In genomic region chr16:74991593-74992403, GRCh38 we compare ENCODE assay signal across 17 cellular contexts. TPM values are rescaled to one million over a fixed set of nuclear protein-coding genes. Genes with fewer than 3 reads are reported as not detected.
DNase-seq lines count a peak whose midpoint lies in the region; FAIRE-seq and TF ChIP-seq lines count a peak whose summit lies in the region.
"Had no signal": no experiment of that assay in that cellular context is flagged by ENCODE, and none has a peak within 500 bp of the region (broad histone marks: within the 10 kb centered on the region; RNA-seq: fewer than 3 reads in every experiment).

No MANE protein-coding gene starts in this region.

- H3K36me3 ChIP-seq in breast epithelium (no peaks in the 10 kb centered on the region), mammary epithelial cell (ENCODE audit: insufficient read depth, low read length) (no peaks in the 10 kb centered on the region), left ventricle myocardium inferior (no peaks in the 10 kb centered on the region), neuron (ENCODE audit: insufficient read depth, low read length) (no peaks in the 10 kb centered on the region)

- no peak overlapping the region for H3K9ac ChIP-seq in mammary epithelial cell (ENCODE audit: insufficient read depth, low read length)

- in situ Hi-C loops in mammary epithelial cell (cut with MboI; ENCODE audit: low sequenced_read_pairs in 2 of 2), result no loop called here

- no peak for TF ChIP-seq POLR2A in breast epithelium (IDR thresholded peaks at IDR 0.05)

- H3K27ac ChIP-seq in breast epithelium (peak overlapping the region; percentile 57 to 73), mammary epithelial cell (ENCODE audit: insufficient read depth, low read depth, low read length) (no peak overlapping the region), left ventricle myocardium inferior (replicated peaks) (peak overlapping the region; percentile 78)
- H3K27ac ChIP-seq: coronary artery, foreskin keratinocyte, SK-N-MC had no signal

- no TSS peak for BruUV-seq in mammary epithelial cell (replicated peaks; lab: Mats Ljungman, UMichigan)

- DNase-seq in breast epithelium (ENCODE audit: low spot score in 2 of 2) (no peak), mammary epithelial cell (no peak), left ventricle myocardium inferior (no peak), NCI-H1930 (lab: John Stamatoyannopoulos, UW) (no peak), HTR-8/SVneo (ENCODE audit: insufficient read length, low spot score) (no peak), GM19238 (ENCODE audit: insufficient read length, low spot score) (no peak), NCI-H69 (lab: John Stamatoyannopoulos, UW) (no peak)
- DNase-seq: activated CD4-positive, alpha-beta T cell treated with anti-CD3 and anti-CD28 coated beads, Interleukin-2, amount 50 U/mL, for 1 hour; activated naive CD4-positive, alpha-beta T cell treated with anti-CD3 and anti-CD28 coated beads, Interleukin-2, amount 10 ng/mL, durations not matched to agents 7 days and 5 days; foreskin keratinocyte; GOT3; NCI-H1436; NCI-H524 treated with DMSO at 0.1 percent for 48 hours had no signal

- H3K4me3 ChIP-seq in breast epithelium (no peak overlapping the region), mammary epithelial cell (replicated peaks in 1 of 3; ENCODE audit: insufficient read depth in 1 of 3, low read depth in 2 of 3, low read length in 3 of 3) (no peak overlapping the region), left ventricle myocardium inferior (peak overlapping the region; percentile 21), neuron (ENCODE audit: low read length) (no peak overlapping the region)
- H3K4me3 ChIP-seq: coronary artery, SK-N-MC had no signal

- TF ChIP-seq CTCF in breast epithelium (IDR thresholded peaks at IDR 0.05) (no peak), mammary epithelial cell (conservative IDR thresholded peaks at IDR 0.05 in 1 of 2, IDR thresholded peaks at IDR 0.05 in 1 of 2; ENCODE audit: extremely low read depth in 1 of 2, insufficient read depth in 1 of 2, low read depth in 1 of 2, low read length in 2 of 2) (no peak), left ventricle myocardium inferior (IDR thresholded peaks at IDR 0.05; ENCODE audit: borderline replicate concordance) (no peak)

- CTCF ChIA-PET in mammary epithelial cell (lab: Charles Lee; ENCODE audit: low non-redundant PET), result no interaction called here

- H3K79me2 ChIP-seq in mammary epithelial cell (ENCODE audit: insufficient read depth, low read length), result no peaks in the 10 kb centered on the region

- H4K20me1 ChIP-seq in mammary epithelial cell (ENCODE audit: insufficient read depth, low read length), result no peaks in the 10 kb centered on the region

- intact Hi-C loops in breast epithelium (cut with DNase I; ENCODE audit: low total_unique reads), result no loop called here
- intact Hi-C loops in mammary epithelial cell (cut with micrococcal nuclease), result loop anchor here (10.0 kb wide), 1 partner anchor 287 kb away; the partner anchor contains the start of gene MLKL
- intact Hi-C loops in left ventricle myocardium inferior (cut with micrococcal nuclease), result no loop called here

- 71% methylated on average over 5 of the region's 13 CpGs for WGBS in mammary epithelial cell (ENCODE audit: low coverage, missing lambda C conversion rate)

- H3K27me3 ChIP-seq in breast epithelium (no peaks in the 10 kb centered on the region), mammary epithelial cell (ENCODE audit: insufficient read depth, low read length) (no peaks in the 10 kb centered on the region), left ventricle myocardium inferior (ENCODE audit: low read depth) (no peaks in the 10 kb centered on the region), neuron (ENCODE audit: insufficient read depth, low read length) (no peaks in the 10 kb centered on the region)
- H3K27me3 ChIP-seq: foreskin keratinocyte had no signal

- H3K4me1 ChIP-seq in breast epithelium (no peaks in the 10 kb centered on the region), mammary epithelial cell (ENCODE audit: insufficient read depth, low read length) (no peaks in the 10 kb centered on the region), left ventricle myocardium inferior (peaks cover 14% of the 10 kb centered on the region), neuron (ENCODE audit: insufficient read depth, low read length) (peaks cover 4% of the 10 kb centered on the region)
- H3K4me1 ChIP-seq: foreskin keratinocyte had no signal

- H3K9me3 ChIP-seq in breast epithelium (no peaks in the 10 kb centered on the region), mammary epithelial cell (replicated peaks; ENCODE audit: insufficient read depth, low read length) (no peaks in the 10 kb centered on the region), left ventricle myocardium inferior (replicated peaks) (no peaks in the 10 kb centered on the region), neuron (ENCODE audit: low read length) (no peaks in the 10 kb centered on the region)

- no peak for FAIRE-seq in HTR-8/SVneo (lab: Jason Lieb, UNC)
- FAIRE-seq: GM19239 had no signal

- no peak overlapping the region for H3K4me2 ChIP-seq in mammary epithelial cell (ENCODE audit: insufficient read depth, low read depth, low read length)

- H2AFZ ChIP-seq in mammary epithelial cell (ENCODE audit: low read depth, low read length) (no peak overlapping the region), neuron (ENCODE audit: low read depth, low read length) (peak overlapping the region; percentile 14)

- dilution Hi-C loops in mammary epithelial cell (cut with HindIII; ENCODE audit: low sequenced_read_pairs), result no loop called here

RNA-seq across cellular contexts. Expression of gene WDR59, which starts 6.9 kb away (rescaled TPM):
- total RNA-seq in breast epithelium (10 to 100 TPM; 21.8 to 61.0 (median 43.6) TPM), mammary epithelial cell (10 to 100 TPM; 26.5 to 64.8 TPM), left ventricle myocardium inferior (52.5 TPM)
- polyA plus RNA-seq in mammary epithelial cell, result 41.8 TPM
- 90.8 TPM for polyA minus RNA-seq in mammary epithelial cell

RNA-seq across cellular contexts. Expression of gene ZNRF1, which starts 7.0 kb away (rescaled TPM):
- 10 to 100 TPM; 12.8 to 27.5 (median 24.4) TPM for total RNA-seq in breast epithelium
- total RNA-seq in mammary epithelial cell, result 10 to 100 TPM; 12.8 to 32.0 TPM
- polyA plus RNA-seq in mammary epithelial cell, result 17.6 TPM
- 60.2 TPM for polyA minus RNA-seq in mammary epithelial cell
- 22.3 TPM for total RNA-seq in left ventricle myocardium inferior
